1 cellular context compared by ENCODE assay signal in the genomic region with DNA sequence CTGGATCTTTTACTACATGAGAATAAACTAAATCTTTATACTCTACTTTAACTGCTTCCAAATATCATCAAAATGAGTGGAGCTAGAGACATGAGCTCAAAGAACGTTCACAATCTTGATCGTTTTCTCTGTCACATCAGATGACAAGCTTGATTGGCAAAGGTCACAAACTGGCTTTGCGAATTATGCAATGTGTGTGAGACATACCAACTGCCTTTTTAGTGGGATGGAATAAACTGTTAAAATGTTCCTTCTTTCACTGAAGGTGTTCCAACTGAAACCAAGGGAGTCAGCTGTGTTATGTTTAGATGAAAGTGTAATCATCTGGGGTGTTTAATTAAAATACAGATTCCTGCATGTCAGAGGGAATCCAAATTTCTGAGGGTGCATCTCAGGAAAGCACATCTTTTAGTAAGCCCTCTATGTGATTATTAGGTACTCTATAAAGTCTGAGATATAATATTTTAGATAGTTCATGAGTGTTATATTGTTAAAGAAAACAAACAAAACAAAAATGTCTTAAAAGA.
TF ChIP-seq lines count a peak whose summit lies in the region.

No MANE protein-coding gene starts in this region.

TF ChIP-seq in HEK293, 187 proteins besides CTCF, POLR2A, EP300 and RAD21 (continued from another document):
- TF ChIP-seq, protein P1, sequence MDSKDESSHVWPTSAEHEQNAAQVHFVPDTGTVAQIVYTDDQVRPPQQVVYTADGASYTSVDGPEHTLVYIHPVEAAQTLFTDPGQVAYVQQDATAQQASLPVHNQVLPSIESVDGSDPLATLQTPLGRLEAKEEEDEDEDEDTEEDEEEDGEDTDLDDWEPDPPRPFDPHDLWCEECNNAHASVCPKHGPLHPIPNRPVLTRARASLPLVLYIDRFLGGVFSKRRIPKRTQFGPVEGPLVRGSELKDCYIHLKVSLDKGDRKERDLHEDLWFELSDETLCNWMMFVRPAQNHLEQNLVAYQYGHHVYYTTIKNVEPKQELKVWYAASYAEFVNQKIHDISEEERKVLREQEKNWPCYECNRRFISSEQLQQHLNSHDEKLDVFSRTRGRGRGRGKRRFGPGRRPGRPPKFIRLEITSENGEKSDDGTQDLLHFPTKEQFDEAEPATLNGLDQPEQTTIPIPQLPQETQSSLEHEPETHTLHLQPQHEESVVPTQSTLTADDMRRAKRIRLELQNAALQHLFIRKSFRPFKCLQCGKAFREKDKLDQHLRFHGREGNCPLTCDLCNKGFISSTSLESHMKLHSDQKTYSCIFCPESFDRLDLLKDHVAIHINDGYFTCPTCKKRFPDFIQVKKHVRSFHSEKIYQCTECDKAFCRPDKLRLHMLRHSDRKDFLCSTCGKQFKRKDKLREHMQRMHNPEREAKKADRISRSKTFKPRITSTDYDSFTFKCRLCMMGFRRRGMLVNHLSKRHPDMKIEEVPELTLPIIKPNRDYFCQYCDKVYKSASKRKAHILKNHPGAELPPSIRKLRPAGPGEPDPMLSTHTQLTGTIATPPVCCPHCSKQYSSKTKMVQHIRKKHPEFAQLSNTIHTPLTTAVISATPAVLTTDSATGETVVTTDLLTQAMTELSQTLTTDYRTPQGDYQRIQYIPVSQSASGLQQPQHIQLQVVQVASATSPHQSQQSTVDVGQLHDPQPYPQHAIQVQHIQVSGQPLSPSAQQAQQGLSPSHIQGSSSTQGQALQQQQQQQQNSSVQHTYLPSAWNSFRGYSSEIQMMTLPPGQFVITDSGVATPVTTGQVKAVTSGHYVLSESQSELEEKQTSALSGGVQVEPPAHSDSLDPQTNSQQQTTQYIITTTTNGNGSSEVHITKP (tag by site-specific recombination; IDR thresholded peaks at IDR 0.05): peak; percentile 55
- TF ChIP-seq ZBTB20 (tag by site-specific recombination; IDR thresholded peaks at IDR 0.05): peak; percentile 91
